9 cellular contexts compared by ENCODE assay signal in the genomic region with DNA sequence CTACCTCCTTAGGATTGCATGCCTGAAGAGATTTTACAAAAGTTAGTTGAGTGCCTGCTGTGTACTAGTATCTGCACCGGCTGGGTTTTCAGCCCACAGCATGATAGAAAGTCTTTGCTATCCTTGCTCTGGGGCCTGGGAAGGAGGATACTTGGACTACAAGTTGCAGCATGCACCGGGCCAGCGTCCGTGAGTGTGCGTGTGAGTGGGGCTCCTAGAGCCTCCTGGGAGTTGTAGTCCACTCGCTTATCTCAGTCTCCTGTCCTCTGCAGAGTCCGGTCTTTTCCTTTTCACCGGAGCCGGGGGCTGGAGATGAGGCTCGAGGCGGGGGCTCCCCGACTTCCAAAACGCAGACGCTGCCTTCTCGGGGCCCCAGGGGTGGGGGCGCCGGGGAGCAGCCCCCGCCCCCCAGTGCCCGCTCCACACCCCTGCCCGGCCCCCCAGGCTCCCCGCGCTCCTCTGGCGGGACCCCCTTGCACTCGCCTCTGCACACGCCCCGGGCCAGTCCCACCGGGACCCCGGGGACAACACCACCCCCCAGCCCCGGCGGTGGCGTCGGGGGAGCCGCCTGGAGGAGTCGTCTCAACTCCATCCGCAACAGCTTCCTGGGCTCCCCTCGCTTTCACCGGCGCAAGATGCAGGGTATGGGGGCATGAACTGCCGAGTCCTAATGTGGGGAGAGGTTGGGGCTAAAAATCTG. TPM values are rescaled to one million over a fixed set of nuclear protein-coding genes. Genes with fewer than 3 reads are reported as not detected.
DNase-seq lines count a peak whose midpoint lies in the region; ATAC-seq and TF ChIP-seq lines count a peak whose summit lies in the region.
"Had no signal": no experiment of that assay in that cellular context is flagged by ENCODE, and none has a peak within 500 bp of the region (broad histone marks: within the 10 kb centered on the region; RNA-seq: fewer than 3 reads in every experiment).

No MANE protein-coding gene starts in this region.

- H3K36me3 Mint-ChIP-seq in activated naive CD4-positive, alpha-beta T cell treated with anti-CD3 and anti-CD28 coated beads, Interleukin-2, amount 10 ng/mL, durations not matched to agents 7 days and 5 days, result peaks cover 2% of the 10 kb centered on the region
- H3K36me3 Mint-ChIP-seq in CD14-positive monocyte, result no peaks in the 10 kb centered on the region

- H3K9me3 Mint-ChIP-seq in activated naive CD4-positive, alpha-beta T cell treated with anti-CD3 and anti-CD28 coated beads, Interleukin-2, amount 10 ng/mL, durations not matched to agents 7 days and 5 days, result no peaks in the 10 kb centered on the region
- H3K9me3 Mint-ChIP-seq in stimulated activated naive CD8-positive, alpha-beta T cell treated with anti-CD3 and anti-CD28 coated beads, Interleukin-15, amount 100 ng/mL, for 72 hours, result no peaks in the 10 kb centered on the region
- H3K9me3 Mint-ChIP-seq in CD14-positive monocyte, result peaks cover 0 to 7% (median 2%) of the 10 kb centered on the region in 7 donors
- H3K9me3 Mint-ChIP-seq: activated T-cell treated with anti-CD3 and anti-CD28 coated beads, Interleukin-2, amount 50 U/mL, for 72 hours had no signal

- peak; percentile 53 for ATAC-seq in stimulated activated naive CD8-positive, alpha-beta T cell treated with anti-CD3 and anti-CD28 coated beads, Interleukin-15, amount 100 ng/mL, for 72 hours
- ATAC-seq in GM19035 (IDR thresholded peaks at IDR 0.05; ENCODE audit: unreplicated experiment) (no peak), GM19324 (IDR thresholded peaks at IDR 0.05; ENCODE audit: low FRiP score, unreplicated experiment) (no peak)
- ATAC-seq: activated T-cell treated with anti-CD3 and anti-CD28 coated beads, Interleukin-2, amount 50 U/mL, for 72 hours had no signal

- H3K4me1 Mint-ChIP-seq in activated naive CD4-positive, alpha-beta T cell treated with anti-CD3 and anti-CD28 coated beads, Interleukin-2, amount 10 ng/mL, durations not matched to agents 7 days and 5 days, result peaks cover 19% of the 10 kb centered on the region
- peaks cover 26% of the 10 kb centered on the region for H3K4me1 Mint-ChIP-seq in stimulated activated naive CD8-positive, alpha-beta T cell treated with anti-CD3 and anti-CD28 coated beads, Interleukin-15, amount 100 ng/mL, for 72 hours
- peaks cover 13% of the 10 kb centered on the region for H3K4me1 Mint-ChIP-seq in CD14-positive monocyte

- intact Hi-C loops in CD14-positive monocyte (cut with micrococcal nuclease), result loop anchor here (5.0 kb wide), 3 partner anchors 33 to 83 kb away; a partner anchor contains a TSS

- no peak overlapping the region for H3K4me3 Mint-ChIP-seq in activated naive CD4-positive, alpha-beta T cell treated with anti-CD3 and anti-CD28 coated beads, Interleukin-2, amount 10 ng/mL, durations not matched to agents 7 days and 5 days
- H3K4me3 Mint-ChIP-seq in stimulated activated naive CD8-positive, alpha-beta T cell treated with anti-CD3 and anti-CD28 coated beads, Interleukin-15, amount 100 ng/mL, for 72 hours, result no peak overlapping the region
- no peak overlapping the region for H3K4me3 Mint-ChIP-seq in CD14-positive monocyte
- H3K4me3 Mint-ChIP-seq: activated T-cell treated with anti-CD3 and anti-CD28 coated beads, Interleukin-2, amount 50 U/mL, for 72 hours had no signal

- CTCF ChIA-PET in activated naive CD4-positive, alpha-beta T cell treated with anti-CD3 and anti-CD28 coated beads, Interleukin-2, amount 10 ng/mL, durations not matched to agents 7 days and 5 days (lab: Charles Lee), result no interaction called here

- DNase-seq in activated naive CD4-positive, alpha-beta T cell treated with anti-CD3 and anti-CD28 coated beads, Interleukin-2, amount 10 ng/mL, durations not matched to agents 7 days and 5 days, result peak; percentile 53
- no peak for DNase-seq in activated naive CD4-positive, alpha-beta T cell treated with Interleukin-2 at 50 U/mL for 16 hours
- peak; percentile 65 for DNase-seq in NAMALWA (ENCODE audit: low spot score)
- peak; percentile 51 to 72 for DNase-seq in T47D (ENCODE audit: low read depth in 1 of 2, low spot score in 1 of 2)
- DNase-seq in stimulated activated naive CD8-positive, alpha-beta T cell treated with anti-CD3 and anti-CD28 coated beads, Interleukin-15, amount 100 ng/mL, for 72 hours, result no peak
- no peak for DNase-seq in CD14-positive monocyte (ENCODE audit: low spot score)

- no peak for TF ChIP-seq CTCF in CD14-positive monocyte (IDR thresholded peaks at IDR 0.05)

- H3K27ac Mint-ChIP-seq in activated naive CD4-positive, alpha-beta T cell treated with anti-CD3 and anti-CD28 coated beads, Interleukin-2, amount 10 ng/mL, durations not matched to agents 7 days and 5 days, result no peak overlapping the region
- no peak overlapping the region for H3K27ac Mint-ChIP-seq in stimulated activated naive CD8-positive, alpha-beta T cell treated with anti-CD3 and anti-CD28 coated beads, Interleukin-15, amount 100 ng/mL, for 72 hours
- peak overlapping the region in 2 of 7 donors; percentile 6 to 30 for H3K27ac Mint-ChIP-seq in CD14-positive monocyte
- H3K27ac Mint-ChIP-seq: activated T-cell treated with anti-CD3 and anti-CD28 coated beads, Interleukin-2, amount 50 U/mL, for 72 hours had no signal

- H3K27me3 Mint-ChIP-seq in activated naive CD4-positive, alpha-beta T cell treated with anti-CD3 and anti-CD28 coated beads, Interleukin-2, amount 10 ng/mL, durations not matched to agents 7 days and 5 days, result peaks cover 20% of the 10 kb centered on the region
- H3K27me3 Mint-ChIP-seq in stimulated activated naive CD8-positive, alpha-beta T cell treated with anti-CD3 and anti-CD28 coated beads, Interleukin-15, amount 100 ng/mL, for 72 hours, result no peaks in the 10 kb centered on the region
- H3K27me3 Mint-ChIP-seq in CD14-positive monocyte (ENCODE audit: low read depth in 3 of 3), result peaks cover under 1 to 7% (median 2%) of the 10 kb centered on the region in 3 donors

- in situ Hi-C loops in T47D (cut with HindIII; ENCODE audit: low pct_unique_long_range_greater_than_20kb, low sequenced_read_pairs), result no loop called here

RNA-seq across cellular contexts. Expression of a gene that starts 20.6 kb away (rescaled TPM):
- polyA plus RNA-seq in CD14-positive monocyte, result not detected

RNA-seq across cellular contexts. Expression of a gene that starts 20.7 kb away (rescaled TPM):
- 10 to 100 TPM; 10.1 to 11.2 TPM for polyA plus RNA-seq in CD14-positive monocyte

RNA-seq across cellular contexts. Expression of a gene that starts 24.5 kb away (rescaled TPM):
- 10 to 100 TPM; 15.3 to 17.0 TPM for polyA plus RNA-seq in CD14-positive monocyte

RNA-seq across cellular contexts. Expression of a gene that starts 35.2 kb away (rescaled TPM):
- 1 to 10 TPM in 1 of 2 donors, under 1 TPM in 1; 0.89 to 1.5 TPM for polyA plus RNA-seq in CD14-positive monocyte

RNA-seq across cellular contexts. Expression of a gene that starts 45.6 kb away (rescaled TPM):
- 10 to 100 TPM; 16.9 to 22.0 TPM for polyA plus RNA-seq in CD14-positive monocyte

Comparison
In these comparisons a context has a peak if more than half of its experiments do, and no peak if none do; other contexts are left out.
1. DNase-seq: peak in activated naive CD4-positive, alpha-beta T cell treated with anti-CD3 and anti-CD28 coated beads, Interleukin-2, amount 10 ng/mL, durations not matched to agents 7 days and 5 days (single experiment), NAMALWA (single experiment) and T47D (2 of 2); none in activated naive CD4-positive, alpha-beta T cell treated with Interleukin-2 at 50 U/mL for 16 hours (single experiment), stimulated activated naive CD8-positive, alpha-beta T cell treated with anti-CD3 and anti-CD28 coated beads, Interleukin-15, amount 100 ng/mL, for 72 hours (0 of 2) and CD14-positive monocyte (single experiment).